Comparison of ENCODE assay signal across 20 cellular contexts in the genomic region with DNA sequence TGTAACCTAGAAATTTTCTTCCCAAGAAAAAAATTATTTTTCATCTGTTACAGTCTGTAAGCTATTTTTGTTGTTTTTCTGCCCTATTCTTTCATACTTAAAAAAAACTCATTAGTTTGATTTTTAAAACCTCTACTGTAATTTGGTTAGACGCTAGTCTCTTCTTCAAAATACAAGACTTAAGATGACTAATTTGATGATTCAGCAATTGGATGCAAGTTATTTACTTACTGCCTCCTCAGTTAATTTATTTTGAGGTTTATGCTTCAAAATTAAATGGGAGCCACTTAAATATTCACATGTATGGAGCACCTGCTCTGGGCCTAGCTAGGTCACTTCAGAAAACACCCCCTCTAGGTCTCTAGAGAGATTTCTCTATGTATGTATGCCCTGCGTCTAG.
A peak's percentile ranks its signal among the peaks of the same experiment; 100 is the strongest.
DNase-seq lines count a peak whose midpoint lies in the region; ATAC-seq, FAIRE-seq and TF ChIP-seq lines count a peak whose summit lies in the region.
"Had no signal": no experiment of that assay in that cellular context is flagged by ENCODE, and none has a peak within 500 bp of the region (broad histone marks: within the 10 kb centered on the region; RNA-seq: fewer than 3 reads in every experiment).

No MANE protein-coding gene starts in this region.

- H2BK20ac ChIP-seq in IMR-90 (ENCODE audit: low read depth, low read length): no peak overlapping the region

- H3K4me1 ChIP-seq in IMR-90 (ENCODE audit: control insufficient read depth, insufficient read depth, low read length) (no peaks in the 10 kb centered on the region), K562 (replicated peaks in 1 of 2; ENCODE audit: control insufficient read depth in 2 of 2, insufficient read depth in 2 of 2, low read length in 2 of 2) (no peaks in the 10 kb centered on the region; a peak in 1 of 5 replicates)
- H3K4me1 ChIP-seq: BE2C; BLaER1 treated with 17β-estradiol and CSF1 and Interleukin-3, amounts not matched to agents 10 nM and 100 nM had no signal

- H3K18ac ChIP-seq in IMR-90 (ENCODE audit: low read depth, low read length): no peak overlapping the region

- no peak overlapping the region for H3K56ac ChIP-seq in IMR-90 (ENCODE audit: extremely low read depth, insufficient read depth, low read length)

- H3K9me1 ChIP-seq in IMR-90 (ENCODE audit: insufficient read depth, low read length) (no peaks in the 10 kb centered on the region), K562 (ENCODE audit: control insufficient read depth, insufficient read depth, low read length) (no peaks in the 10 kb centered on the region)

- DNase-seq in ELR (ENCODE audit: low read depth) (peak; percentile 15), IMR-90 (no peak), K562 (ENCODE audit: extremely low read depth in 1 of 4, low spot score in 3 of 4) (no peak), epithelial cell of esophagus (ENCODE audit: low read depth) (peak; percentile 8), AG08396 (ENCODE audit: low spot score) (no peak)
- DNase-seq in stimulated activated CD4-positive, alpha-beta T cell treated with anti-CD3 and anti-CD28 coated beads, Interleukin-15, amount 100 ng/mL, for 24 hours: no peak
- DNase-seq: AML-193; BE2C; Calu3; CD4-positive, alpha-beta memory T cell; COR-L47; DMS53; DND-41; GDM1; GOT3; H7; HCEC 1CT had no signal

- POLR2A ChIA-PET in IMR-90 (lab: Charles Lee; ENCODE audit: unreplicated experiment): no interaction called here
- POLR2A ChIA-PET in K562 (lab: Yijun Ruan, JAX): interaction anchor here (0.8 kb wide), 1 partner anchor 45 kb away, joined by 3 read pairs; no protein-coding TSS in a partner anchor

- no peak overlapping the region for H3K4ac ChIP-seq in IMR-90 (ENCODE audit: low read depth, low read length)

- BruUV-seq in IMR-90 (replicated peaks; lab: Mats Ljungman, UMichigan) (no TSS peak), K562 (replicated peaks; lab: Mats Ljungman, UMichigan) (no TSS peak)

- no peak for TF ChIP-seq EP300 in K562 (IDR thresholded peaks at IDR 0.05; ENCODE audit: low read length)

- H3K9me3 ChIP-seq in IMR-90 (ENCODE audit: control insufficient read depth, insufficient read depth, low read length) (no peaks in the 10 kb centered on the region), K562 (replicated peaks; ENCODE audit: control insufficient read depth, insufficient read depth, low read depth, low read length) (no peaks in the 10 kb centered on the region)
- H3K9me3 ChIP-seq: BE2C; BLaER1 treated with 17β-estradiol and CSF1 and Interleukin-3, amounts not matched to agents 10 nM and 100 nM had no signal

- no peak overlapping the region for H2BK15ac ChIP-seq in IMR-90 (ENCODE audit: low read depth, low read length)

- WGBS in IMR-90 (ENCODE audit: extremely low coverage in 2 of 2, insufficient read length in 1 of 2), 2 experiments: no CpG with 5 or more reads among the region's 2 CpGs
- WGBS in K562 (ENCODE audit: insufficient coverage, low coverage, missing lambda C conversion rate): 49% methylated on average over 2 of the region's 2 CpGs

- dilution Hi-C loops in IMR-90 (cut with HindIII; ENCODE audit: low sequenced_read_pairs, unreplicated experiment): no loop called here

- no peak overlapping the region for H4K91ac ChIP-seq in IMR-90 (ENCODE audit: insufficient read depth, low read depth, low read length)

- H3K4me2 ChIP-seq in IMR-90 (ENCODE audit: low read depth, low read length) (no peak overlapping the region), K562 (ENCODE audit: insufficient read depth, low read length) (no peak overlapping the region)
- H3K4me2 ChIP-seq: BLaER1 treated with 17β-estradiol and CSF1 and Interleukin-3, amounts not matched to agents 10 nM and 100 nM had no signal

- H3K9ac ChIP-seq in IMR-90 (ENCODE audit: low read depth, low read length): no peak overlapping the region
- H3K9ac ChIP-seq in K562 (ENCODE audit: insufficient read depth in 1 of 2, low read depth in 2 of 2, low read length in 2 of 2): no peak overlapping the region
- H3K9ac ChIP-seq: BLaER1 treated with 17β-estradiol and CSF1 and Interleukin-3, amounts not matched to agents 10 nM and 100 nM had no signal

- H2BK5ac ChIP-seq in IMR-90 (ENCODE audit: low read depth, low read length, poor library complexity, severe bottlenecking): no peak overlapping the region

- TF ChIP-seq CTCF in IMR-90 (conservative IDR thresholded peaks at IDR 0.05; ENCODE audit: low read depth, low read length) (no peak), K562 (IDR thresholded peaks at IDR 0.05 in 2 of 3, conservative IDR thresholded peaks at IDR 0.05 in 1 of 3; ENCODE audit: insufficient read depth in 2 of 3, low read depth in 1 of 3, low read length in 3 of 3) (no peak), epithelial cell of esophagus (IDR thresholded peaks at IDR 0.05; ENCODE audit: insufficient read depth, low read depth, low read length, missing control alignments) (no peak)

- H2AFZ ChIP-seq in IMR-90 (replicated peaks; ENCODE audit: low read length, poor library complexity) (no peak overlapping the region), K562 (ENCODE audit: low read depth, low read length) (no peak overlapping the region)

- H2AK9ac ChIP-seq in IMR-90 (replicated peaks; ENCODE audit: low read depth, low read length, poor library complexity): no peak overlapping the region

- peaks cover 22% of the 10 kb centered on the region for H3K27me3 ChIP-seq in IMR-90 (ENCODE audit: control insufficient read depth, insufficient read depth, low read length)
- H3K27me3 ChIP-seq in K562 (ENCODE audit: control insufficient read depth in 2 of 2, insufficient read depth in 2 of 2, low read length in 2 of 2): no peaks in the 10 kb centered on the region
- H3K27me3 ChIP-seq: BE2C; BLaER1 treated with 17β-estradiol and CSF1 and Interleukin-3, amounts not matched to agents 10 nM and 100 nM had no signal

- no peak overlapping the region for H3K27ac ChIP-seq in IMR-90 (ENCODE audit: insufficient read depth, low read length)
- H3K27ac ChIP-seq in K562 (ENCODE audit: extremely low read depth, low read depth, low read length): no peak overlapping the region
- H3K27ac ChIP-seq: BLaER1 treated with 17β-estradiol and CSF1 and Interleukin-3, amounts not matched to agents 10 nM and 100 nM had no signal

- H3K23ac ChIP-seq in IMR-90 (ENCODE audit: low read depth, low read length): no peak overlapping the region

- TF ChIP-seq RAD21 in IMR-90 (IDR thresholded peaks at IDR 0.05; ENCODE audit: low read length) (no peak), K562 (CRISPR knock-in tag; conservative IDR thresholded peaks at IDR 0.05 in 1 of 2, IDR thresholded peaks at IDR 0.05 in 1 of 2) (no peak)

- H4K20me1 ChIP-seq in IMR-90 (ENCODE audit: insufficient read depth, low read length) (no peaks in the 10 kb centered on the region), K562 (replicated peaks; ENCODE audit: control insufficient read depth, insufficient read depth, low read length) (no peaks in the 10 kb centered on the region)
- H4K20me1 ChIP-seq: BLaER1 treated with 17β-estradiol and CSF1 and Interleukin-3, amounts not matched to agents 10 nM and 100 nM had no signal

- no peak for FAIRE-seq in K562 (lab: Jason Lieb, UNC)
- FAIRE-seq: GM12878 had no signal

- no peaks in the 10 kb centered on the region for H3K79me1 ChIP-seq in IMR-90 (ENCODE audit: low read depth in 1 of 2, low read length in 2 of 2)

- H3K36me3 ChIP-seq in IMR-90 (ENCODE audit: control insufficient read depth, insufficient read depth, low read length) (no peaks in the 10 kb centered on the region), K562 (ENCODE audit: control insufficient read depth, insufficient read depth, low read length) (no peaks in the 10 kb centered on the region)
- H3K36me3 ChIP-seq: BE2C; BLaER1 treated with 17β-estradiol and CSF1 and Interleukin-3, amounts not matched to agents 10 nM and 100 nM had no signal

- H3K79me2 ChIP-seq in K562 (ENCODE audit: control insufficient read depth, insufficient read depth, low read length): no peaks in the 10 kb centered on the region

- H2AK5ac ChIP-seq in IMR-90 (ENCODE audit: low read depth, low read length): no peak overlapping the region

- intact Hi-C loops in IMR-90 (cut with micrococcal nuclease): no loop called here
- intact Hi-C loops in K562 (cut with micrococcal nuclease): no loop called here

- H3K14ac ChIP-seq in IMR-90 (replicated peaks; ENCODE audit: low read depth, low read length): no peak overlapping the region

- no peak for TF ChIP-seq POLR2A in IMR-90 (IDR thresholded peaks at IDR 0.05; ENCODE audit: low read depth, low read length)
- TF ChIP-seq POLR2A in K562 (conservative IDR thresholded peaks at IDR 0.05): no peak

- H2BK120ac ChIP-seq in IMR-90 (ENCODE audit: low read depth, low read length): no peak overlapping the region

- in situ Hi-C loops in IMR-90 (cut with MboI; ENCODE audit: low sequenced_read_pairs): no loop called here
- in situ Hi-C loops in K562 (cut with MboI): no loop called here

- H3K4me3 ChIP-seq in IMR-90 (ENCODE audit: insufficient read depth, low read depth, low read length) (no peak overlapping the region), K562 (no peak overlapping the region), epithelial cell of esophagus (ENCODE audit: low read length) (no peak overlapping the region)
- H3K4me3 ChIP-seq: BLaER1 treated with 17β-estradiol and CSF1 and Interleukin-3, amounts not matched to agents 10 nM and 100 nM; GM12878 had no signal

- no peak overlapping the region for H4K8ac ChIP-seq in IMR-90 (ENCODE audit: low read depth in 2 of 2, low read length in 2 of 2)

- no peak overlapping the region for H4K5ac ChIP-seq in IMR-90 (ENCODE audit: low read depth, low read length)

- ATAC-seq in IMR-90 (ENCODE audit: low read depth) (no peak), K562 (no peak), HG02623 (IDR thresholded peaks at IDR 0.05; ENCODE audit: unreplicated experiment) (no peak)
- ATAC-seq: GM12878 had no signal

- CTCF ChIA-PET in IMR-90 (lab: Yijun Ruan, JAX) (no interaction called here), K562 (lab: Yijun Ruan, JAX; ENCODE audit: low intra/inter-chr PET ratio) (interaction anchor here (0.5 kb wide), 1 partner anchor 1705 kb away, joined by 4 read pairs; no protein-coding TSS in a partner anchor)

TF ChIP-seq in IMR-90, 13 proteins besides CTCF, POLR2A, EP300 and RAD21 (continues in another document):
- no peak for TF ChIP-seq MAZ (IDR thresholded peaks at IDR 0.05; ENCODE audit: borderline replicate concordance, low read depth, low read length)
- no peak for TF ChIP-seq NFE2L2 (IDR thresholded peaks at IDR 0.05; ENCODE audit: low read depth, low read length)
- TF ChIP-seq BHLHE40 (IDR thresholded peaks at IDR 0.05; ENCODE audit: low read depth, low read length): no peak
- TF ChIP-seq MAFK (IDR thresholded peaks at IDR 0.05; ENCODE audit: low read depth, low read length): peak; percentile 96
- no peak for TF ChIP-seq MXI1 (IDR thresholded peaks at IDR 0.05; ENCODE audit: borderline replicate concordance, low read depth, low read length)

TF ChIP-seq in K562, 482 proteins besides CTCF, POLR2A, EP300 and RAD21 (continues in another document):
- TF ChIP-seq C11orf30 (IDR thresholded peaks at IDR 0.05; ENCODE audit: low read depth): peak; percentile 93
- no peak for TF ChIP-seq SAFB (IDR thresholded peaks at IDR 0.05; ENCODE audit: borderline replicate concordance, low read depth, low read length)
- TF ChIP-seq SRSF9 (IDR thresholded peaks at IDR 0.05; ENCODE audit: borderline replicate concordance, low read depth, low read length): no peak
- no peak for TF ChIP-seq GATA2 (CRISPR knock-in tag; IDR thresholded peaks at IDR 0.05)
- peak; percentile 87 for TF ChIP-seq MAFG (tag; conservative IDR thresholded peaks at IDR 0.05)
- TF ChIP-seq DMBX1 (CRISPR knock-in tag; IDR thresholded peaks at IDR 0.05; ENCODE audit: borderline replicate concordance): no peak

Comparison
In these comparisons a context has a peak if more than half of its experiments do, and no peak if none do; other contexts are left out.
1. DNase-seq: peak in ELR (single experiment) and epithelial cell of esophagus (single experiment); none in IMR-90 (single experiment), K562 (0 of 4), stimulated activated CD4-positive, alpha-beta T cell treated with anti-CD3 and anti-CD28 coated beads, Interleukin-15, amount 100 ng/mL, for 24 hours (single experiment) and AG08396 (single experiment).